In the genomic region with DNA sequence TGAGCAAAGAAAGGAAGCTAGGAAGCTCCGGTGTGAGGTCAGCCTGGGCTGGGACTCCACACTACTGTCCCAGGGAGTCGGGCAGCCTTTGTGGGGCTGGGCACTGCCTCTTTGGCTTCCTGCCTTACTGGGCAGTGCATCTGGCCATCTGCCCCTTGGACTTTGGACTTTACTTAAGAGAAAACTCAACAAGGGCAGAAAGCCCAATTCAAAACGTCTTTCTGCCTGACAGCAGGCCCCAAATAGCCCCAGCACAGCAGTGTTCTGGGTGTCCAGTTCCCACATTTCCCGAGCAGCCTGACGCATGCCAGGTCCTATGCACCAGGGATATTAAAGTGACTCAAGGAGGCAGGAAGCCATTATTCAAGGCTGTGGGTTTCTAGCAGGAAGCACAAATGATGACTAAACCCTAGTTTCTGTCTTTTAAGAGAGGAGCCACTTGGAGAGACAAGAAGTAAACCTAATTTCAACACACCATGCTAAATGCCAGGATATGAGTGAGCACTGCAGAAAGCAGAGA, we compare ENCODE assay signal across 8 cellular contexts. TPM values are rescaled to one million over a fixed set of nuclear protein-coding genes. Genes with fewer than 3 reads are reported as not detected.
DNase-seq lines count a peak whose midpoint lies in the region; ATAC-seq and TF ChIP-seq lines count a peak whose summit lies in the region.

No MANE protein-coding gene starts in this region.

- no peaks in the 10 kb centered on the region for H3K4me1 ChIP-seq in cardiac muscle cell (ENCODE audit: low read depth)

- no peaks in the 10 kb centered on the region for H3K27me3 ChIP-seq in cardiac muscle cell

- H3K9me3 ChIP-seq in cardiac muscle cell (ENCODE audit: low read depth), result no peaks in the 10 kb centered on the region

- H3K36me3 ChIP-seq in cardiac muscle cell, result no peaks in the 10 kb centered on the region

- ATAC-seq in HG03139 (IDR thresholded peaks at IDR 0.05; ENCODE audit: unreplicated experiment), result no peak
- no peak for ATAC-seq in HG03521 (IDR thresholded peaks at IDR 0.05; ENCODE audit: unreplicated experiment)

- H3K4me3 Mint-ChIP-seq in activated CD4-positive, alpha-beta memory T cell treated with anti-CD3 and anti-CD28 coated beads for 36 hours, result no peak overlapping the region

- H3K27me3 Mint-ChIP-seq in activated CD4-positive, alpha-beta memory T cell treated with anti-CD3 and anti-CD28 coated beads for 36 hours, result no peaks in the 10 kb centered on the region

- H3K36me3 Mint-ChIP-seq in activated CD4-positive, alpha-beta memory T cell treated with anti-CD3 and anti-CD28 coated beads for 36 hours, result peaks cover 4% of the 10 kb centered on the region

- no peak overlapping the region for H3K27ac ChIP-seq in cardiac muscle cell

- no peak overlapping the region for H3K27ac Mint-ChIP-seq in activated CD4-positive, alpha-beta memory T cell treated with anti-CD3 and anti-CD28 coated beads for 36 hours

- DNase-seq in Ammon's horn (ENCODE audit: low spot score) (peak; percentile 78), HT1080 (ENCODE audit: low read depth) (peak; percentile 99), cardiac muscle cell (ENCODE audit: low read depth in 1 of 2, low spot score in 1 of 2) (peak; percentile 19 to 94), pulmonary artery endothelial cell (ENCODE audit: low read depth, low spot score) (peak; percentile 73), iPS-NIHi7 (ENCODE audit: extremely low spot score) (no peak)
- DNase-seq in activated CD4-positive, alpha-beta memory T cell treated with anti-CD3 and anti-CD28 coated beads for 36 hours, result peak; percentile 30

- peaks cover 9% of the 10 kb centered on the region for H3K4me1 Mint-ChIP-seq in activated CD4-positive, alpha-beta memory T cell treated with anti-CD3 and anti-CD28 coated beads for 36 hours (ENCODE audit: low read depth)

- CTCF ChIA-PET in activated CD4-positive, alpha-beta memory T cell treated with anti-CD3 and anti-CD28 coated beads for 36 hours (lab: Charles Lee), result interaction anchor here (1.8 kb wide), 1 partner anchor 13 kb away, joined by 8 read pairs; no protein-coding TSS in a partner anchor

- intact Hi-C loops in activated CD4-positive, alpha-beta memory T cell treated with anti-CD3 and anti-CD28 coated beads for 36 hours (cut with micrococcal nuclease), result loop anchor here (5.0 kb wide), 1 partner anchor 35 kb away; no protein-coding TSS in a partner anchor

- POLR2A ChIA-PET in activated CD4-positive, alpha-beta memory T cell treated with anti-CD3 and anti-CD28 coated beads for 36 hours (lab: Charles Lee), result no interaction called here

- no peaks in the 10 kb centered on the region for H3K9me3 Mint-ChIP-seq in activated CD4-positive, alpha-beta memory T cell treated with anti-CD3 and anti-CD28 coated beads for 36 hours

- H3K4me3 ChIP-seq in cardiac muscle cell, result no peak overlapping the region

- no peak for TF ChIP-seq CTCF in cardiac muscle cell (IDR thresholded peaks at IDR 0.05; ENCODE audit: low read depth, low read length)

RNA-seq across cellular contexts. Expression of gene EDEM3, which starts 37.9 kb away (rescaled TPM):
- 26.4 and 34.5 TPM in 2 replicates for total RNA-seq in HT1080 (2014; rRNA removed; shearing (Covaris generic))
- 25.9 and 37.2 TPM in 2 replicates for polyA plus RNA-seq in HT1080 (2015; cell fraction: cytosol; rRNA removed)
- 58.8 and 72.2 TPM in 2 replicates for polyA plus RNA-seq in HT1080 (2015; cell fraction: nucleus; rRNA removed)
- total RNA-seq in activated CD4-positive, alpha-beta memory T cell treated with anti-CD3 and anti-CD28 coated beads for 36 hours, result 10 to 100 TPM; 14.5 to 15.2 TPM
- 26.1 and 36.7 TPM in 2 replicates for total RNA-seq in cardiac muscle cell
- polyA plus RNA-seq in cardiac muscle cell, result 14.6 and 15.6 TPM in 2 replicates
- 53.1 and 90.3 TPM in 2 replicates for total RNA-seq in pulmonary artery endothelial cell
